Comparison of ENCODE assay signal across 1 cellular context in the genomic region with DNA sequence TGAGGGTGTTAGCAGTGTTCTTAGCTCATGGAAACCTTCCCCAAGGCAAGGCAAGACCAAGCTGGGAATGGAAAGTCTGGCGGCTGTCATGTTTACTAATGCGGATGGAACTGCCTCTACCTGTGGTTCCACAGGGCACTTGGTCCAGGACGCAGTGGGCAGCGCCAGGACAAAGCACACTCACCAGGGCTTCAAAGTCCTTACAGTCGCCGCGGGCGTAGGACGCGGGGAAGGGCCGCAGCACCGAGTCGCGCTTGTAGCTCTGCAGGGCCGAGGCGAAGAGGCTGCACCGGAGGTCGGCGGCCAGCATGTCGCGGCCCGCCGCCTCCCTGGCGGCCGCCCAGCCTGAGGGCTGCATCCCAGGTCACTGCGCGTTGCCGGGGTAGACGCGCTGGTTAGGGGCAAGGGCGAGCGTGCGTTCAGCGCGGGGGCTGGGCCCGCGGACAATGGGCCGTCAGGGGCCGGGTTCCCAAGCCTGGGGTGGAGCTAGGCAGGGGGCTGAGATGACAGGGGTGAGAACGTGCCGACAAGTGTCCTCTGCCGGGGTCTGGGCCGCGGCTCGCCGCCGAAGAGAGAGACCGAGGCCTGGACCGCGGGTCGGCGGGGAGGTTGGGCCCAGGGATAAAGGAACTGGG.
A peak's percentile ranks its signal among the peaks of the same experiment; 100 is the strongest.
TF ChIP-seq lines count a peak whose summit lies in the region.

No MANE protein-coding gene starts in this region.

TF ChIP-seq in HepG2, 621 proteins besides CTCF, POLR2A, EP300 and RAD21 (continued from another document and continues in another):
- TF ChIP-seq, protein P1, sequence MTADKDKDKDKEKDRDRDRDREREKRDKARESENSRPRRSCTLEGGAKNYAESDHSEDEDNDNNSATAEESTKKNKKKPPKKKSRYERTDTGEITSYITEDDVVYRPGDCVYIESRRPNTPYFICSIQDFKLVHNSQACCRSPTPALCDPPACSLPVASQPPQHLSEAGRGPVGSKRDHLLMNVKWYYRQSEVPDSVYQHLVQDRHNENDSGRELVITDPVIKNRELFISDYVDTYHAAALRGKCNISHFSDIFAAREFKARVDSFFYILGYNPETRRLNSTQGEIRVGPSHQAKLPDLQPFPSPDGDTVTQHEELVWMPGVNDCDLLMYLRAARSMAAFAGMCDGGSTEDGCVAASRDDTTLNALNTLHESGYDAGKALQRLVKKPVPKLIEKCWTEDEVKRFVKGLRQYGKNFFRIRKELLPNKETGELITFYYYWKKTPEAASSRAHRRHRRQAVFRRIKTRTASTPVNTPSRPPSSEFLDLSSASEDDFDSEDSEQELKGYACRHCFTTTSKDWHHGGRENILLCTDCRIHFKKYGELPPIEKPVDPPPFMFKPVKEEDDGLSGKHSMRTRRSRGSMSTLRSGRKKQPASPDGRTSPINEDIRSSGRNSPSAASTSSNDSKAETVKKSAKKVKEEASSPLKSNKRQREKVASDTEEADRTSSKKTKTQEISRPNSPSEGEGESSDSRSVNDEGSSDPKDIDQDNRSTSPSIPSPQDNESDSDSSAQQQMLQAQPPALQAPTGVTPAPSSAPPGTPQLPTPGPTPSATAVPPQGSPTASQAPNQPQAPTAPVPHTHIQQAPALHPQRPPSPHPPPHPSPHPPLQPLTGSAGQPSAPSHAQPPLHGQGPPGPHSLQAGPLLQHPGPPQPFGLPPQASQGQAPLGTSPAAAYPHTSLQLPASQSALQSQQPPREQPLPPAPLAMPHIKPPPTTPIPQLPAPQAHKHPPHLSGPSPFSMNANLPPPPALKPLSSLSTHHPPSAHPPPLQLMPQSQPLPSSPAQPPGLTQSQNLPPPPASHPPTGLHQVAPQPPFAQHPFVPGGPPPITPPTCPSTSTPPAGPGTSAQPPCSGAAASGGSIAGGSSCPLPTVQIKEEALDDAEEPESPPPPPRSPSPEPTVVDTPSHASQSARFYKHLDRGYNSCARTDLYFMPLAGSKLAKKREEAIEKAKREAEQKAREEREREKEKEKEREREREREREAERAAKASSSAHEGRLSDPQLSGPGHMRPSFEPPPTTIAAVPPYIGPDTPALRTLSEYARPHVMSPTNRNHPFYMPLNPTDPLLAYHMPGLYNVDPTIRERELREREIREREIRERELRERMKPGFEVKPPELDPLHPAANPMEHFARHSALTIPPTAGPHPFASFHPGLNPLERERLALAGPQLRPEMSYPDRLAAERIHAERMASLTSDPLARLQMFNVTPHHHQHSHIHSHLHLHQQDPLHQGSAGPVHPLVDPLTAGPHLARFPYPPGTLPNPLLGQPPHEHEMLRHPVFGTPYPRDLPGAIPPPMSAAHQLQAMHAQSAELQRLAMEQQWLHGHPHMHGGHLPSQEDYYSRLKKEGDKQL (CRISPR knock-in tag; IDR thresholded peaks at IDR 0.05; ENCODE audit: low read depth): no peak
- TF ChIP-seq ZKSCAN5 (CRISPR knock-in tag; IDR thresholded peaks at IDR 0.05) (no peak), JUNB (CRISPR knock-in tag; IDR thresholded peaks at IDR 0.05; ENCODE audit: borderline replicate concordance) (no peak), ZKSCAN8 (CRISPR knock-in tag; IDR thresholded peaks at IDR 0.05; ENCODE audit: borderline replicate concordance) (no peak), ZNF605 (CRISPR knock-in tag; IDR thresholded peaks at IDR 0.05) (no peak), RAD51 (IDR thresholded peaks at IDR 0.05; ENCODE audit: borderline replicate concordance) (no peak), TP53 (CRISPR knock-in tag; conservative IDR thresholded peaks at IDR 0.05) (no peak), ZNF816 (CRISPR knock-in tag; IDR thresholded peaks at IDR 0.05; ENCODE audit: borderline replicate concordance) (0 out of 2 replicates have a peak, but pooled peaks have one; percentile 33), PPARG (CRISPR knock-in tag; conservative IDR thresholded peaks at IDR 0.05) (no peak), ZNF234 (CRISPR knock-in tag; conservative IDR thresholded peaks at IDR 0.05) (no peak), XRCC5 (optimal IDR thresholded peaks at IDR 0.05; ENCODE audit: low read length) (peak; percentile 30), ZNF724P (CRISPR knock-in tag; IDR thresholded peaks at IDR 0.05; ENCODE audit: borderline replicate concordance) (no peak), TEAD3 (CRISPR knock-in tag; optimal IDR thresholded peaks at IDR 0.05; ENCODE audit: borderline replicate concordance) (peak; percentile 7), ZMYM3 (CRISPR knock-in tag; IDR thresholded peaks at IDR 0.05) (no peak), ZBTB20 (CRISPR knock-in tag; IDR thresholded peaks at IDR 0.05; ENCODE audit: borderline replicate concordance, low read depth) (no peak), NPAS2 (CRISPR knock-in tag; IDR thresholded peaks at IDR 0.05; ENCODE audit: borderline replicate concordance) (no peak), RARG (CRISPR knock-in tag; IDR thresholded peaks at IDR 0.05; ENCODE audit: low read depth) (no peak), TMF1 (CRISPR knock-in tag; IDR thresholded peaks at IDR 0.05; ENCODE audit: low read depth) (0 out of 2 replicates have a peak, but pooled peaks have one; percentile 13), REPIN1 (CRISPR knock-in tag; IDR thresholded peaks at IDR 0.05; ENCODE audit: borderline replicate concordance, low read depth) (peak; percentile 23), MTA1 (CRISPR knock-in tag; IDR thresholded peaks at IDR 0.05; ENCODE audit: borderline replicate concordance) (peak; percentile 91), HOMEZ (CRISPR knock-in tag; IDR thresholded peaks at IDR 0.05; ENCODE audit: low read depth) (no peak), ZBTB10 (CRISPR knock-in tag; IDR thresholded peaks at IDR 0.05; ENCODE audit: borderline replicate concordance) (no peak; the same call in 1 of the 2 replicates), ATF4 (CRISPR knock-in tag; IDR thresholded peaks at IDR 0.05) (no peak), AGO1 (IDR thresholded peaks at IDR 0.05; ENCODE audit: low read depth, low read length, poor library complexity, severe bottlenecking) (no peak), ZNF274 (CRISPR knock-in tag; IDR thresholded peaks at IDR 0.05) (0 out of 2 replicates have a peak, but pooled peaks have one; percentile 75), ZNF878 (CRISPR knock-in tag; IDR thresholded peaks at IDR 0.05) (no peak), NAIF1 (CRISPR knock-in tag; IDR thresholded peaks at IDR 0.05; ENCODE audit: borderline replicate concordance) (peak; percentile 63; the same call in 1 of the 2 replicates), ATF7-NPFF (CRISPR knock-in tag; IDR thresholded peaks at IDR 0.05; ENCODE audit: low read depth) (peak; percentile 13; the same call in 1 of the 2 replicates), ZBTB1 (CRISPR knock-in tag; IDR thresholded peaks at IDR 0.05; ENCODE audit: borderline replicate concordance) (no peak), SNAPC5 (CRISPR knock-in tag; IDR thresholded peaks at IDR 0.05; ENCODE audit: borderline replicate concordance) (no peak)
- TF ChIP-seq, protein P2, sequence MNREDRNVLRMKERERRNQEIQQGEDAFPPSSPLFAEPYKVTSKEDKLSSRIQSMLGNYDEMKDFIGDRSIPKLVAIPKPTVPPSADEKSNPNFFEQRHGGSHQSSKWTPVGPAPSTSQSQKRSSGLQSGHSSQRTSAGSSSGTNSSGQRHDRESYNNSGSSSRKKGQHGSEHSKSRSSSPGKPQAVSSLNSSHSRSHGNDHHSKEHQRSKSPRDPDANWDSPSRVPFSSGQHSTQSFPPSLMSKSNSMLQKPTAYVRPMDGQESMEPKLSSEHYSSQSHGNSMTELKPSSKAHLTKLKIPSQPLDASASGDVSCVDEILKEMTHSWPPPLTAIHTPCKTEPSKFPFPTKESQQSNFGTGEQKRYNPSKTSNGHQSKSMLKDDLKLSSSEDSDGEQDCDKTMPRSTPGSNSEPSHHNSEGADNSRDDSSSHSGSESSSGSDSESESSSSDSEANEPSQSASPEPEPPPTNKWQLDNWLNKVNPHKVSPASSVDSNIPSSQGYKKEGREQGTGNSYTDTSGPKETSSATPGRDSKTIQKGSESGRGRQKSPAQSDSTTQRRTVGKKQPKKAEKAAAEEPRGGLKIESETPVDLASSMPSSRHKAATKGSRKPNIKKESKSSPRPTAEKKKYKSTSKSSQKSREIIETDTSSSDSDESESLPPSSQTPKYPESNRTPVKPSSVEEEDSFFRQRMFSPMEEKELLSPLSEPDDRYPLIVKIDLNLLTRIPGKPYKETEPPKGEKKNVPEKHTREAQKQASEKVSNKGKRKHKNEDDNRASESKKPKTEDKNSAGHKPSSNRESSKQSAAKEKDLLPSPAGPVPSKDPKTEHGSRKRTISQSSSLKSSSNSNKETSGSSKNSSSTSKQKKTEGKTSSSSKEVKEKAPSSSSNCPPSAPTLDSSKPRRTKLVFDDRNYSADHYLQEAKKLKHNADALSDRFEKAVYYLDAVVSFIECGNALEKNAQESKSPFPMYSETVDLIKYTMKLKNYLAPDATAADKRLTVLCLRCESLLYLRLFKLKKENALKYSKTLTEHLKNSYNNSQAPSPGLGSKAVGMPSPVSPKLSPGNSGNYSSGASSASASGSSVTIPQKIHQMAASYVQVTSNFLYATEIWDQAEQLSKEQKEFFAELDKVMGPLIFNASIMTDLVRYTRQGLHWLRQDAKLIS (CRISPR knock-in tag; IDR thresholded peaks at IDR 0.05): 0 out of 2 replicates have a peak, but pooled peaks have one; percentile 43
- TF ChIP-seq, protein P3, sequence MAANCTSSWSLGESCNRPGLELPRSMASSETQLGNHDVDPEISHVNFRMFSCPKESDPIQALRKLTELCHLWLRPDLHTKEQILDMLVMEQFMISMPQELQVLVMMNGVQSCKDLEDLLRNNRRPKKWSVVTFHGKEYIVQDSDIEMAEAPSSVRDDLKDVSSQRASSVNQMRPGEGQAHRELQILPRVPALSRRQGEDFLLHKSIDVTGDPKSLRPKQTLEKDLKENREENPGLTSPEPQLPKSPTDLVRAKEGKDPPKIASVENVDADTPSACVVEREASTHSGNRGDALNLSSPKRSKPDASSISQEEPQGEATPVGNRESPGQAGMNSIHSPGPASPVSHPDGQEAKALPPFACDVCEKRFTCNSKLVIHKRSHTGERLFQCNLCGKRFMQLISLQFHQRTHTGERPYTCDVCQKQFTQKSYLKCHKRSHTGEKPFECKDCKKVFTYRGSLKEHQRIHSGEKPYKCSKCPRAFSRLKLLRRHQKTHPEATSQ (CRISPR knock-in tag; IDR thresholded peaks at IDR 0.05; ENCODE audit: borderline replicate concordance): no peak
- TF ChIP-seq, protein P4, sequence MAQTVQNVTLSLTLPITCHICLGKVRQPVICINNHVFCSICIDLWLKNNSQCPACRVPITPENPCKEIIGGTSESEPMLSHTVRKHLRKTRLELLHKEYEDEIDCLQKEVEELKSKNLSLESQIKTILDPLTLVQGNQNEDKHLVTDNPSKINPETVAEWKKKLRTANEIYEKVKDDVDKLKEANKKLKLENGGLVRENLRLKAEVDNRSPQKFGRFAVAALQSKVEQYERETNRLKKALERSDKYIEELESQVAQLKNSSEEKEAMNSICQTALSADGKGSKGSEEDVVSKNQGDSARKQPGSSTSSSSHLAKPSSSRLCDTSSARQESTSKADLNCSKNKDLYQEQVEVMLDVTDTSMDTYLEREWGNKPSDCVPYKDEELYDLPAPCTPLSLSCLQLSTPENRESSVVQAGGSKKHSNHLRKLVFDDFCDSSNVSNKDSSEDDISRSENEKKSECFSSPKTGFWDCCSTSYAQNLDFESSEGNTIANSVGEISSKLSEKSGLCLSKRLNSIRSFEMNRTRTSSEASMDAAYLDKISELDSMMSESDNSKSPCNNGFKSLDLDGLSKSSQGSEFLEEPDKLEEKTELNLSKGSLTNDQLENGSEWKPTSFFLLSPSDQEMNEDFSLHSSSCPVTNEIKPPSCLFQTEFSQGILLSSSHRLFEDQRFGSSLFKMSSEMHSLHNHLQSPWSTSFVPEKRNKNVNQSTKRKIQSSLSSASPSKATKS (CRISPR knock-in tag; IDR thresholded peaks at IDR 0.05): no peak; the same call in 1 of the 2 replicates
